Comparison of ENCODE assay signal across 1 cellular context in genomic region chr2:238359403-238359802, GRCh38.
TF ChIP-seq lines count a peak whose summit lies in the region.

No MANE protein-coding gene starts in this region.

TF ChIP-seq in SK-N-SH, 30 proteins besides CTCF, POLR2A, EP300 and RAD21 (continued from another document):
- no peak for TF ChIP-seq REST (IDR thresholded peaks at IDR 0.05; ENCODE audit: low read depth, low read length)
- TF ChIP-seq MXI1 (IDR thresholded peaks at IDR 0.05; ENCODE audit: low read depth, low read length) = no peak
- TF ChIP-seq USF1 (IDR thresholded peaks at IDR 0.05; ENCODE audit: borderline replicate concordance, low read depth) = no peak
- TF ChIP-seq RCOR1 (IDR thresholded peaks at IDR 0.05; ENCODE audit: low read length) = no peak
- no peak for TF ChIP-seq EZH2phosphoT487 (IDR thresholded peaks at IDR 0.05; ENCODE audit: borderline replicate concordance, low read depth)
- TF ChIP-seq FOXJ3 (CRISPR knock-in tag; IDR thresholded peaks at IDR 0.05) = no peak
- no peak for TF ChIP-seq SMC3 (IDR thresholded peaks at IDR 0.05; ENCODE audit: low read depth, low read length)
- no peak for TF ChIP-seq TAF1 (IDR thresholded peaks at IDR 0.05; ENCODE audit: borderline replicate concordance, low read depth, low read length)
- no peak for TF ChIP-seq FOXM1 (IDR thresholded peaks at IDR 0.05; ENCODE audit: low read depth)
- no peak for TF ChIP-seq CHD2 (IDR thresholded peaks at IDR 0.05; ENCODE audit: low read length, partially characterized antibody)
- no peak for TF ChIP-seq SIN3A (IDR thresholded peaks at IDR 0.05; ENCODE audit: borderline replicate concordance, low read depth, low read length)
- no peak for TF ChIP-seq NFIC (IDR thresholded peaks at IDR 0.05; ENCODE audit: borderline replicate concordance)
- no peak for TF ChIP-seq ZBTB33 (IDR thresholded peaks at IDR 0.05; ENCODE audit: borderline replicate concordance, low read depth)
- TF ChIP-seq YY1 (IDR thresholded peaks at IDR 0.05; ENCODE audit: low read depth) = no peak
- no peak for TF ChIP-seq RFX5 (IDR thresholded peaks at IDR 0.05; ENCODE audit: low read length)
- no peak for TF ChIP-seq PBX3 (IDR thresholded peaks at IDR 0.05)
- TF ChIP-seq POLR2AphosphoS5 (IDR thresholded peaks at IDR 0.05; ENCODE audit: low read depth, low read length) = no peak
TF ChIP-seq in SK-N-SH: peak in this region for 0.
